In the genomic region with DNA sequence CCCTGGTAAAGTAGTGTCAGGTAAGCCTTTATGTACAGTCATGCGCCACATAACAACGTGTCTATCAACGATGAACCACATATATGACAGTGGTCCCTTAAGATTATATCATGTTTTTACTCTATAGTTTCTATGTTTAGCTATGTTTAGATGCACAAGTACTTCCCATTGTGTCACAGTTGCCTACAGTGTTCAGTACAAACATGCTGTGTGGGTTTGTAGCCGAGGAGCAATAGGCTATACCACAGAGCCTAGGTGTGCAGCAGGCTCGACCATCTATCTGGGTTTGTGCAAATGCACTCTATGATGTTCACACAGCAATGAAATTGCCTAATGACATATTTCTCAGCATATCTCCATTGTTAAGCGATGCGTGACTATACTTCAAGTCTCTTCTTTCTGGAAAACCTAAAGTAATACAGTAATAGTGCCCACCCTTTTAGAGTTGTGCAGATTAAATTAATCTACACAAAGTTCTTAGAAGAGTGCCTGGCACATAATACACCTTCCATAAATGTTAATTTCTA, we compare ENCODE assay signal across 14 cellular contexts.
DNase-seq lines count a peak whose midpoint lies in the region; ATAC-seq and TF ChIP-seq lines count a peak whose summit lies in the region.
"Had no signal": no experiment of that assay in that cellular context is flagged by ENCODE, and none has a peak within 500 bp of the region (broad histone marks: within the 10 kb centered on the region; RNA-seq: fewer than 3 reads in every experiment).

No MANE protein-coding gene starts in this region.

- H3K36me3 ChIP-seq in heart left ventricle (peaks cover 0 to 29% (median 15%) of the 10 kb centered on the region in 9 donors), heart right ventricle (peaks cover 0 to 40% (median 3%) of the 10 kb centered on the region in 9 donors), upper lobe of right lung (peaks cover 6% of the 10 kb centered on the region)

- H3K9me3 ChIP-seq in heart left ventricle (no peaks in the 10 kb centered on the region), heart right ventricle (no peaks in the 10 kb centered on the region), upper lobe of right lung (no peaks in the 10 kb centered on the region)
- H3K9me3 ChIP-seq in CD4-positive, alpha-beta T cell (ENCODE audit: control insufficient read depth, low read length): no peaks in the 10 kb centered on the region

- no peaks in the 10 kb centered on the region for H3K9me3 Mint-ChIP-seq in immature natural killer cell
- H3K9me3 Mint-ChIP-seq in CD4-positive, alpha-beta T cell: peaks cover 2% of the 10 kb centered on the region

- intact Hi-C loops in heart left ventricle (cut with DNase I) (loop anchor here in 2 of 10 donors (10.0 kb wide), 2 partner anchors 61 to 141 kb away; no protein-coding TSS in a partner anchor), heart right ventricle (cut with DNase I) (loop anchor here in 2 of 10 donors (10.0 kb wide), 3 partner anchors 61 to 141 kb away; no protein-coding TSS in a partner anchor), upper lobe of right lung (cut with DNase I) (no loop called here)
- intact Hi-C loops in CD4-positive, alpha-beta T cell (cut with DNase I, micrococcal nuclease): no loop called here

- no peak for DNase-seq in heart left ventricle
- no peak for DNase-seq in heart right ventricle
- DNase-seq in immature natural killer cell: no peak
- DNase-seq in upper lobe of right lung: no peak
- DNase-seq in NOMO-1 treated with DMSO at 0.1 percent for 48 hours (lab: John Stamatoyannopoulos, UW; ENCODE audit: unreplicated experiment): no peak
- DNase-seq in stimulated activated CD4-positive, alpha-beta T cell treated with anti-CD3 and anti-CD28 coated beads, Interleukin-2, amount 100 ng/mL, for 24 hours: no peak
- DNase-seq in CD4-positive, alpha-beta T cell: no peak
- DNase-seq: central memory CD4-positive, alpha-beta T cell; DMS 273 treated with DMSO at 0.1 percent for 48 hours; NCI-H146; T1000 had no signal

- POLR2A ChIA-PET in CD4-positive, alpha-beta T cell (lab: Charles Lee): no interaction called here

- no peak for TF ChIP-seq CTCF in heart left ventricle (IDR thresholded peaks at IDR 0.05)
- no peak for TF ChIP-seq CTCF in heart right ventricle (IDR thresholded peaks at IDR 0.05)
- no peak for TF ChIP-seq CTCF in upper lobe of right lung (IDR thresholded peaks at IDR 0.05)
- TF ChIP-seq CTCF in CD4-positive, alpha-beta T cell (IDR thresholded peaks at IDR 0.05): no peak

- H3K4me1 ChIP-seq in heart left ventricle (peaks cover 5 to 60% (median 51%) of the 10 kb centered on the region in 12 donors), heart right ventricle (peaks cover 9 to 64% (median 55%) of the 10 kb centered on the region in 9 donors), upper lobe of right lung (peaks cover 54% of the 10 kb centered on the region)

- CTCF ChIA-PET in CD4-positive, alpha-beta T cell (lab: Charles Lee): interaction anchor here (0.6 to 1.4 kb wide), 2 partner anchors 31 to 63 kb away, joined by 3 to 4 read pairs; no protein-coding TSS in a partner anchor

- WGBS in heart left ventricle, 4 donors: 89 to 97% (median 94%) methylated on average over 7 of the region's 7 CpGs
- 94 to 97% methylated on average over 7 of the region's 7 CpGs for WGBS in heart right ventricle, 2 donors

- no peak overlapping the region for H3K4me3 Mint-ChIP-seq in immature natural killer cell
- no peak overlapping the region for H3K4me3 Mint-ChIP-seq in CD4-positive, alpha-beta T cell
- H3K4me3 Mint-ChIP-seq: activated naive CD4-positive, alpha-beta T cell treated with anti-CD3 and anti-CD28 coated beads, Interleukin-2, amount 50 U/mL, for 24 hours had no signal

- peaks cover 0 to 3% (median 2%) of the 10 kb centered on the region in 3 donors for H3K27me3 Mint-ChIP-seq in immature natural killer cell (ENCODE audit: low read depth in 3 of 3)
- H3K27me3 Mint-ChIP-seq in CD4-positive, alpha-beta T cell: no peaks in the 10 kb centered on the region
- H3K27me3 Mint-ChIP-seq: activated naive CD4-positive, alpha-beta T cell treated with anti-CD3 and anti-CD28 coated beads, Interleukin-2, amount 50 U/mL, for 24 hours had no signal

- ATAC-seq in heart left ventricle: no peak
- no peak for ATAC-seq in heart right ventricle
- peak; percentile 9 for ATAC-seq in HG02885 (IDR thresholded peaks at IDR 0.05; ENCODE audit: poor library complexity, unreplicated experiment)
- ATAC-seq in upper lobe of right lung: no peak
- ATAC-seq in CD4-positive, alpha-beta T cell (ENCODE audit: poor library complexity): no peak
- ATAC-seq: left colon had no signal

- peak overlapping the region; percentile 0 to 58 (median 10) for H3K27ac Mint-ChIP-seq in immature natural killer cell
- H3K27ac Mint-ChIP-seq in CD4-positive, alpha-beta T cell: no peak overlapping the region
- H3K27ac Mint-ChIP-seq: activated naive CD4-positive, alpha-beta T cell treated with anti-CD3 and anti-CD28 coated beads, Interleukin-2, amount 50 U/mL, for 24 hours had no signal

- H3K4me3 ChIP-seq in heart left ventricle: no peak overlapping the region
- H3K4me3 ChIP-seq in heart right ventricle: no peak overlapping the region
- no peak overlapping the region for H3K4me3 ChIP-seq in upper lobe of right lung

- H3K4me1 Mint-ChIP-seq in immature natural killer cell: peaks cover 8 to 34% of the 10 kb centered on the region in 2 donors
- H3K4me1 Mint-ChIP-seq in CD4-positive, alpha-beta T cell (ENCODE audit: low read depth): no peaks in the 10 kb centered on the region

- H3K27ac ChIP-seq in heart left ventricle (peak overlapping the region in 9 of 12 donors; percentile 1 to 88 (median 65)), heart right ventricle (peak overlapping the region in 5 of 10 donors; percentile 46 to 85 (median 79)), upper lobe of right lung (peak overlapping the region; percentile 32)
- no peak overlapping the region for H3K27ac ChIP-seq in CD4-positive, alpha-beta T cell (ENCODE audit: low read depth, low read length)

- H3K27me3 ChIP-seq in heart left ventricle: no peaks in the 10 kb centered on the region
- H3K27me3 ChIP-seq in heart right ventricle: no peaks in the 10 kb centered on the region
- no peaks in the 10 kb centered on the region for H3K27me3 ChIP-seq in upper lobe of right lung
- no peaks in the 10 kb centered on the region for H3K27me3 ChIP-seq in CD4-positive, alpha-beta T cell (ENCODE audit: control insufficient read depth, insufficient read depth, low read length)

- peaks cover 54 to 79% (median 68%) of the 10 kb centered on the region in 3 donors for H3K36me3 Mint-ChIP-seq in immature natural killer cell
- H3K36me3 Mint-ChIP-seq in CD4-positive, alpha-beta T cell (ENCODE audit: low read depth): peaks cover 85% of the 10 kb centered on the region

- TF ChIP-seq POLR2A in heart left ventricle (IDR thresholded peaks at IDR 0.05): no peak
